1 cellular context compared by ENCODE assay signal in genomic region chr6:130843575-130844320, GRCh38.
TF ChIP-seq lines count a peak whose summit lies in the region.

No MANE protein-coding gene starts in this region.

TF ChIP-seq in HepG2, 621 proteins besides CTCF, POLR2A, EP300 and RAD21 (continued from another document and continues in another):
- TF ChIP-seq, protein P1, sequence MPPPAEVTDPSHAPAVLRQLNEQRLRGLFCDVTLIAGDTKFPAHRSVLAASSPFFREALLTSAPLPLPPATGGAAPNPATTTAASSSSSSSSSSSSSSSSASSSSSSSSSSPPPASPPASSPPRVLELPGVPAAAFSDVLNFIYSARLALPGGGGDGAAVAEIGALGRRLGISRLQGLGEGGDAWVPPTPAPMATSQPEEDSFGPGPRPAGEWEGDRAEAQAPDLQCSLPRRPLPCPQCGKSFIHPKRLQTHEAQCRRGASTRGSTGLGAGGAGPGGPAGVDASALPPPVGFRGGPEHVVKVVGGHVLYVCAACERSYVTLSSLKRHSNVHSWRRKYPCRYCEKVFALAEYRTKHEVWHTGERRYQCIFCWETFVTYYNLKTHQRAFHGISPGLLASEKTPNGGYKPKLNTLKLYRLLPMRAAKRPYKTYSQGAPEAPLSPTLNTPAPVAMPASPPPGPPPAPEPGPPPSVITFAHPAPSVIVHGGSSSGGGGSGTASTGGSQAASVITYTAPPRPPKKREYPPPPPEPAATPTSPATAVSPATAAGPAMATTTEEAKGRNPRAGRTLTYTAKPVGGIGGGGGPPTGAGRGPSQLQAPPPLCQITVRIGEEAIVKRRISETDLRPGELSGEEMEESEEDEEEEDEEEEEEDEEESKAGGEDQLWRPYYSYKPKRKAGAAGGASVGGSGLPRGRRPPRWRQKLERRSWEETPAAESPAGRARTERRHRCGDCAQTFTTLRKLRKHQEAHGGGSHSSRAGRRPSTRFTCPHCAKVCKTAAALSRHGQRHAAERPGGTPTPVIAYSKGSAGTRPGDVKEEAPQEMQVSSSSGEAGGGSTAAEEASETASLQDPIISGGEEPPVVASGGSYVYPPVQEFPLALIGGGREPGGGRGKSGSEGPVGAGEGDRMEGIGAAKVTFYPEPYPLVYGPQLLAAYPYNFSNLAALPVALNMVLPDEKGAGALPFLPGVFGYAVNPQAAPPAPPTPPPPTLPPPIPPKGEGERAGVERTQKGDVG (CRISPR knock-in tag; IDR thresholded peaks at IDR 0.05; ENCODE audit: borderline replicate concordance): no peak
- TF ChIP-seq, protein P2, sequence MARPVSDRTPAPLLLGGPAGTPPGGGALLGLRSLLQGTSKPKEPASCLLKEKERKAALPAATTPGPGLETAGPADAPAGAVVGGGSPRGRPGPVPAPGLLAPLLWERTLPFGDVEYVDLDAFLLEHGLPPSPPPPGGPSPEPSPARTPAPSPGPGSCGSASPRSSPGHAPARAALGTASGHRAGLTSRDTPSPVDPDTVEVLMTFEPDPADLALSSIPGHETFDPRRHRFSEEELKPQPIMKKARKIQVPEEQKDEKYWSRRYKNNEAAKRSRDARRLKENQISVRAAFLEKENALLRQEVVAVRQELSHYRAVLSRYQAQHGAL (CRISPR knock-in tag; IDR thresholded peaks at IDR 0.05; ENCODE audit: not compliant biosample characterization): no peak
- TF ChIP-seq, protein P3, sequence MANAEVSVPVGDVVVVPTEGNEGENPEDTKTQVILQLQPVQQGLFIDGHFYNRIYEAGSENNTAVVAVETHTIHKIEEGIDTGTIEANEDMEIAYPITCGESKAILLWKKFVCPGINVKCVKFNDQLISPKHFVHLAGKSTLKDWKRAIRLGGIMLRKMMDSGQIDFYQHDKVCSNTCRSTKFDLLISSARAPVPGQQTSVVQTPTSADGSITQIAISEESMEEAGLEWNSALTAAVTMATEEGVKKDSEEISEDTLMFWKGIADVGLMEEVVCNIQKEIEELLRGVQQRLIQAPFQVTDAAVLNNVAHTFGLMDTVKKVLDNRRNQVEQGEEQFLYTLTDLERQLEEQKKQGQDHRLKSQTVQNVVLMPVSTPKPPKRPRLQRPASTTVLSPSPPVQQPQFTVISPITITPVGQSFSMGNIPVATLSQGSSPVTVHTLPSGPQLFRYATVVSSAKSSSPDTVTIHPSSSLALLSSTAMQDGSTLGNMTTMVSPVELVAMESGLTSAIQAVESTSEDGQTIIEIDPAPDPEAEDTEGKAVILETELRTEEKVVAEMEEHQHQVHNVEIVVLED (CRISPR knock-in tag; IDR thresholded peaks at IDR 0.05; ENCODE audit: borderline replicate concordance): peak; percentile 31; the same call in 1 of the 2 replicates
- no peak; the same call in 1 of the 2 replicates for TF ChIP-seq THAP11 (CRISPR knock-in tag; IDR thresholded peaks at IDR 0.05)
- no peak for TF ChIP-seq ZNF710 (CRISPR knock-in tag; IDR thresholded peaks at IDR 0.05; ENCODE audit: borderline replicate concordance)
- peak; percentile 93 for TF ChIP-seq SMC3 (IDR thresholded peaks at IDR 0.05; ENCODE audit: low read length)
- no peak for TF ChIP-seq ZFP37 (CRISPR knock-in tag; IDR thresholded peaks at IDR 0.05; ENCODE audit: borderline replicate concordance)
- TF ChIP-seq NR1H2 (CRISPR knock-in tag; IDR thresholded peaks at IDR 0.05; ENCODE audit: borderline replicate concordance, low read depth): no peak
- TF ChIP-seq ZNF33B (CRISPR knock-in tag; IDR thresholded peaks at IDR 0.05): no peak
- 0 out of 2 replicates have a peak, but pooled peaks have one; percentile 21 for TF ChIP-seq BRF2 (CRISPR knock-in tag; IDR thresholded peaks at IDR 0.05)
- no peak for TF ChIP-seq SP4 (CRISPR knock-in tag; IDR thresholded peaks at IDR 0.05)
- no peak for TF ChIP-seq ZNF329 (CRISPR knock-in tag; IDR thresholded peaks at IDR 0.05; ENCODE audit: low read depth)
- no peak for TF ChIP-seq HOXA7 (CRISPR knock-in tag; IDR thresholded peaks at IDR 0.05)
- 0 out of 2 replicates have a peak, but pooled peaks have one; percentile 26 for TF ChIP-seq GATAD2A (CRISPR knock-in tag; IDR thresholded peaks at IDR 0.05)
- TF ChIP-seq ZNF496 (CRISPR knock-in tag; IDR thresholded peaks at IDR 0.05; ENCODE audit: insufficient replicate concordance): no peak
- no peak for TF ChIP-seq ETV6 (CRISPR knock-in tag; conservative IDR thresholded peaks at IDR 0.05)
- TF ChIP-seq, protein P4, sequence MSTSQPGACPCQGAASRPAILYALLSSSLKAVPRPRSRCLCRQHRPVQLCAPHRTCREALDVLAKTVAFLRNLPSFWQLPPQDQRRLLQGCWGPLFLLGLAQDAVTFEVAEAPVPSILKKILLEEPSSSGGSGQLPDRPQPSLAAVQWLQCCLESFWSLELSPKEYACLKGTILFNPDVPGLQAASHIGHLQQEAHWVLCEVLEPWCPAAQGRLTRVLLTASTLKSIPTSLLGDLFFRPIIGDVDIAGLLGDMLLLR (CRISPR knock-in tag; IDR thresholded peaks at IDR 0.05): no peak
- no peak for TF ChIP-seq CENPBD1 (CRISPR knock-in tag; IDR thresholded peaks at IDR 0.05; ENCODE audit: borderline replicate concordance, low read depth)
- no peak for TF ChIP-seq MED1 (CRISPR knock-in tag; IDR thresholded peaks at IDR 0.05)
- no peak for TF ChIP-seq ZBTB26 (CRISPR knock-in tag; IDR thresholded peaks at IDR 0.05; ENCODE audit: borderline replicate concordance)
- TF ChIP-seq TGIF2 (CRISPR knock-in tag; IDR thresholded peaks at IDR 0.05): 0 out of 2 replicates have a peak, but pooled peaks have one; percentile 51
- no peak for TF ChIP-seq CEBPZ (IDR thresholded peaks at IDR 0.05; ENCODE audit: low read length)
- TF ChIP-seq ARID2 (CRISPR knock-in tag; IDR thresholded peaks at IDR 0.05; ENCODE audit: borderline replicate concordance): peak; percentile 73; the same call in 1 of the 2 replicates
- no peak for TF ChIP-seq ZNF761 (CRISPR knock-in tag; conservative IDR thresholded peaks at IDR 0.05)
- TF ChIP-seq MIXL1 (CRISPR knock-in tag; IDR thresholded peaks at IDR 0.05): peak; percentile 75; the same call in 1 of the 2 replicates
- no peak for TF ChIP-seq TEAD2 (CRISPR knock-in tag; IDR thresholded peaks at IDR 0.05)
- TF ChIP-seq NCOA2 (CRISPR knock-in tag; IDR thresholded peaks at IDR 0.05): peak; percentile 5; the same call in 1 of the 2 replicates
- no peak for TF ChIP-seq ZNF138 (CRISPR knock-in tag; IDR thresholded peaks at IDR 0.05; ENCODE audit: low read depth)
- TF ChIP-seq, protein P5, sequence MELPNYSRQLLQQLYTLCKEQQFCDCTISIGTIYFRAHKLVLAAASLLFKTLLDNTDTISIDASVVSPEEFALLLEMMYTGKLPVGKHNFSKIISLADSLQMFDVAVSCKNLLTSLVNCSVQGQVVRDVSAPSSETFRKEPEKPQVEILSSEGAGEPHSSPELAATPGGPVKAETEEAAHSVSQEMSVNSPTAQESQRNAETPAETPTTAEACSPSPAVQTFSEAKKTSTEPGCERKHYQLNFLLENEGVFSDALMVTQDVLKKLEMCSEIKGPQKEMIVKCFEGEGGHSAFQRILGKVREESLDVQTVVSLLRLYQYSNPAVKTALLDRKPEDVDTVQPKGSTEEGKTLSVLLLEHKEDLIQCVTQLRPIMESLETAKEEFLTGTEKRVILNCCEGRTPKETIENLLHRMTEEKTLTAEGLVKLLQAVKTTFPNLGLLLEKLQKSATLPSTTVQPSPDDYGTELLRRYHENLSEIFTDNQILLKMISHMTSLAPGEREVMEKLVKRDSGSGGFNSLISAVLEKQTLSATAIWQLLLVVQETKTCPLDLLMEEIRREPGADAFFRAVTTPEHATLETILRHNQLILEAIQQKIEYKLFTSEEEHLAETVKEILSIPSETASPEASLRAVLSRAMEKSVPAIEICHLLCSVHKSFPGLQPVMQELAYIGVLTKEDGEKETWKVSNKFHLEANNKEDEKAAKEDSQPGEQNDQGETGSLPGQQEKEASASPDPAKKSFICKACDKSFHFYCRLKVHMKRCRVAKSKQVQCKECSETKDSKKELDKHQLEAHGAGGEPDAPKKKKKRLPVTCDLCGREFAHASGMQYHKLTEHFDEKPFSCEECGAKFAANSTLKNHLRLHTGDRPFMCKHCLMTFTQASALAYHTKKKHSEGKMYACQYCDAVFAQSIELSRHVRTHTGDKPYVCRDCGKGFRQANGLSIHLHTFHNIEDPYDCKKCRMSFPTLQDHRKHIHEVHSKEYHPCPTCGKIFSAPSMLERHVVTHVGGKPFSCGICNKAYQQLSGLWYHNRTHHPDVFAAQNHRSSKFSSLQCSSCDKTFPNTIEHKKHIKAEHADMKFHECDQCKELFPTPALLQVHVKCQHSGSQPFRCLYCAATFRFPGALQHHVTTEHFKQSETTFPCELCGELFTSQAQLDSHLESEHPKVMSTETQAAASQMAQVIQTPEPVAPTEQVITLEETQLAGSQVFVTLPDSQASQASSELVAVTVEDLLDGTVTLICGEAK (IDR thresholded peaks at IDR 0.05): no peak
- TF ChIP-seq, protein P5 (CRISPR knock-in tag; IDR thresholded peaks at IDR 0.05): no peak
